Comparison of ENCODE assay signal across 1 cellular context in the genomic region with DNA sequence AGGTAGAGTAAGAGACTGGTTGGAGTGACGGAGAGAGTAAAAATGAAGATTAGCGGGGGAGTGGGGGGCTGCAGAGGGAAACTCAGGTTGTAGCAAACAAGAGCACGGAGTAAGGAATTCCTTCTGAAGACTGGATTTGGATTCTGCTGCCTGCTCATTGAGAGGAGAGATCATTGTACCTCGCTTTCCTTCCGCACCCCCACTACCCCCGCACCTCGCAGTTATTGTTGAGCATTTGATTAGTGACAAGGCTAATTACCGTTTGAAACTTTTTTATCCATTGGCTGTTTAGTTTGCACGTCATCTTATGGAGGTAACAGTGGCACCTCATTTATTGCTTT.
TF ChIP-seq lines count a peak whose summit lies in the region.

No MANE protein-coding gene starts in this region.

TF ChIP-seq in HepG2, 621 proteins besides CTCF, POLR2A, EP300 and RAD21:
- TF ChIP-seq SMAD9 (CRISPR knock-in tag; IDR thresholded peaks at IDR 0.05) (no peak), ZNF34 (CRISPR knock-in tag; IDR thresholded peaks at IDR 0.05; ENCODE audit: borderline replicate concordance) (no peak), ZNF7 (CRISPR knock-in tag; IDR thresholded peaks at IDR 0.05) (no peak), ZNF207 (IDR thresholded peaks at IDR 0.05; ENCODE audit: borderline replicate concordance) (no peak), ZNF776 (CRISPR knock-in tag; IDR thresholded peaks at IDR 0.05) (no peak), SNAPC2 (CRISPR knock-in tag; IDR thresholded peaks at IDR 0.05) (no peak), BRF2 (CRISPR knock-in tag; IDR thresholded peaks at IDR 0.05) (0 out of 2 replicates have a peak, but pooled peaks have one; percentile 15), ZNF275 (CRISPR knock-in tag; IDR thresholded peaks at IDR 0.05; ENCODE audit: borderline replicate concordance) (peak; percentile 6; the same call in 1 of the 2 replicates), ERF (CRISPR knock-in tag; IDR thresholded peaks at IDR 0.05) (no peak), ZNF660 (CRISPR knock-in tag; IDR thresholded peaks at IDR 0.05; ENCODE audit: borderline replicate concordance, low read depth) (no peak), ZNF564 (CRISPR knock-in tag; IDR thresholded peaks at IDR 0.05) (no peak), ZSCAN25 (CRISPR knock-in tag; IDR thresholded peaks at IDR 0.05) (no peak), TEAD2 (CRISPR knock-in tag; IDR thresholded peaks at IDR 0.05) (0 out of 2 replicates have a peak, but pooled peaks have one; percentile 14), ZMYM2 (CRISPR knock-in tag; IDR thresholded peaks at IDR 0.05) (no peak), NAIF1 (CRISPR knock-in tag; IDR thresholded peaks at IDR 0.05; ENCODE audit: borderline replicate concordance) (0 out of 2 replicates have a peak, but pooled peaks have one; percentile 7), NR2F1 (CRISPR knock-in tag; IDR thresholded peaks at IDR 0.05) (no peak), ATM (IDR thresholded peaks at IDR 0.05; ENCODE audit: borderline replicate concordance) (no peak), ARID2 (CRISPR knock-in tag; IDR thresholded peaks at IDR 0.05; ENCODE audit: borderline replicate concordance) (no peak), CENPX (CRISPR knock-in tag; IDR thresholded peaks at IDR 0.05) (no peak), ONECUT2 (CRISPR knock-in tag; IDR thresholded peaks at IDR 0.05) (peak; percentile 3; the same call in 1 of the 2 replicates), ZNF788 (CRISPR knock-in tag; IDR thresholded peaks at IDR 0.05; ENCODE audit: borderline replicate concordance) (no peak), KDM5A (IDR thresholded peaks at IDR 0.05; ENCODE audit: borderline replicate concordance, low read length) (0 out of 2 replicates have a peak, but pooled peaks have one; percentile 0), ZNF784 (CRISPR knock-in tag; IDR thresholded peaks at IDR 0.05; ENCODE audit: borderline replicate concordance) (no peak)
- TF ChIP-seq, protein P1, sequence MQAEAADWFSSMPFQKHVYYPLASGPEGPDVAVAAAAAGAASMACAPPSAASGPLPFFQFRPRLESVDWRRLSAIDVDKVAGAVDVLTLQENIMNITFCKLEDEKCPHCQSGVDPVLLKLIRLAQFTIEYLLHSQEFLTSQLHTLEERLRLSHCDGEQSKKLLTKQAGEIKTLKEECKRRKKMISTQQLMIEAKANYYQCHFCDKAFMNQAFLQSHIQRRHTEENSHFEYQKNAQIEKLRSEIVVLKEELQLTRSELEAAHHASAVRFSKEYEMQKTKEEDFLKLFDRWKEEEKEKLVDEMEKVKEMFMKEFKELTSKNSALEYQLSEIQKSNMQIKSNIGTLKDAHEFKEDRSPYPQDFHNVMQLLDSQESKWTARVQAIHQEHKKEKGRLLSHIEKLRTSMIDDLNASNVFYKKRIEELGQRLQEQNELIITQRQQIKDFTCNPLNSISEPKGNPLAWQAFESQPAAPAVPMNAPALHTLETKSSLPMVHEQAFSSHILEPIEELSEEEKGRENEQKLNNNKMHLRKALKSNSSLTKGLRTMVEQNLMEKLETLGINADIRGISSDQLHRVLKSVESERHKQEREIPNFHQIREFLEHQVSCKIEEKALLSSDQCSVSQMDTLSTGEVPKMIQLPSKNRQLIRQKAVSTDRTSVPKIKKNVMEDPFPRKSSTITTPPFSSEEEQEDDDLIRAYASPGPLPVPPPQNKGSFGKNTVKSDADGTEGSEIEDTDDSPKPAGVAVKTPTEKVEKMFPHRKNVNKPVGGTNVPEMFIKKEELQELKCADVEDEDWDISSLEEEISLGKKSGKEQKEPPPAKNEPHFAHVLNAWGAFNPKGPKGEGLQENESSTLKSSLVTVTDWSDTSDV (CRISPR knock-in tag; IDR thresholded peaks at IDR 0.05), result no peak
- TF ChIP-seq, protein P2, sequence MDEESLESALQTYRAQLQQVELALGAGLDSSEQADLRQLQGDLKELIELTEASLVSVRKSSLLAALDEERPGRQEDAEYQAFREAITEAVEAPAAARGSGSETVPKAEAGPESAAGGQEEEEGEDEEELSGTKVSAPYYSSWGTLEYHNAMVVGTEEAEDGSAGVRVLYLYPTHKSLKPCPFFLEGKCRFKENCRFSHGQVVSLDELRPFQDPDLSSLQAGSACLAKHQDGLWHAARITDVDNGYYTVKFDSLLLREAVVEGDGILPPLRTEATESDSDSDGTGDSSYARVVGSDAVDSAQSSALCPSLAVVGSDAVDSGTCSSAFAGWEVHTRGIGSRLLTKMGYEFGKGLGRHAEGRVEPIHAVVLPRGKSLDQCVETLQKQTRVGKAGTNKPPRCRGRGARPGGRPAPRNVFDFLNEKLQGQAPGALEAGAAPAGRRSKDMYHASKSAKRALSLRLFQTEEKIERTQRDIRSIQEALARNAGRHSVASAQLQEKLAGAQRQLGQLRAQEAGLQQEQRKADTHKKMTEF (CRISPR knock-in tag; IDR thresholded peaks at IDR 0.05), result no peak
- TF ChIP-seq, protein P3, sequence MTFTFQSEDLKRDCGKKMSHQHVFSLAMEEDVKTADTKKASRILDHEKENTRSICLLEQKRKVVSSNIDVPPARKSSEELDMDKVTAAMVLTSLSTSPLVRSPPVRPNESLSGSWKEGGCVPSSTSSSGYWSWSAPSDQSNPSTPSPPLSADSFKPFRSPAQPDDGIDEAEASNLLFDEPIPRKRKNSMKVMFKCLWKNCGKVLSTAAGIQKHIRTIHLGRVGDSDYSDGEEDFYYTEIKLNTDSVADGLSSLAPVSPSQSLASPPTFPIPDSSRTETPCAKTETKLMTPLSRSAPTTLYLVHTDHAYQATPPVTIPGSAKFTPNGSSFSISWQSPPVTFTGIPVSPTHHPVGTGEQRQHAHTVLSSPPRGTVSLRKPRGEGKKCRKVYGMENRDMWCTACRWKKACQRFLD (CRISPR knock-in tag; IDR thresholded peaks at IDR 0.05; ENCODE audit: borderline replicate concordance), result 0 out of 2 replicates have a peak, but pooled peaks have one; percentile 14
